In the genomic region with DNA sequence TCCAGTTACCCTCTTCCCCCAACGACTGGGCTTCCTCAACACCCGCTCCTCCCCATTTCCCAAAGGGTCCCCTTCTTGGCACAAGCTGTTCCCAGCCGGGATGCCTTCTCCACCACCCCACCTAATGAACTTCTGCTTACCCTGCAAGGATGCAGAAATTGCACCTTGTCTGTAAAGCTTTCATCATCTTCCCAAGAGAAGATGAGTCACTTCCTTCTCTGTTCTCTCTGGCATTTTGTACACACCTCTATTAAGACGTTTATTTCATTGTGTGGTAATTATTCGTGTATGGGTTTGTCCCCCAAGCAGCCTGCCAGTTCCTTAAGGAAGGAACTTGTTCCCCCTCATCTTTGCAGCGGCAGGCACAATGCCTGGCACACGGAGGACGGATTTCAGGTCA, we compare ENCODE assay signal across 1 cellular context.
TF ChIP-seq lines count a peak whose summit lies in the region.

No MANE protein-coding gene starts in this region.

TF ChIP-seq in K562, 482 proteins besides CTCF, POLR2A, EP300 and RAD21:
- TF ChIP-seq ARID4B (CRISPR knock-in tag; IDR thresholded peaks at IDR 0.05) = no peak
- TF ChIP-seq, protein P1, sequence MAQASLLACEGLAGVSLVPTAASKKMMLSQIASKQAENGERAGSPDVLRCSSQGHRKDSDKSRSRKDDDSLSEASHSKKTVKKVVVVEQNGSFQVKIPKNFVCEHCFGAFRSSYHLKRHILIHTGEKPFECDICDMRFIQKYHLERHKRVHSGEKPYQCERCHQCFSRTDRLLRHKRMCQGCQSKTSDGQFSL (CRISPR knock-in tag; IDR thresholded peaks at IDR 0.05) = no peak
- TF ChIP-seq, protein P1 (tag; IDR thresholded peaks at IDR 0.05) = no peak
- TF ChIP-seq ZEB2 (IDR thresholded peaks at IDR 0.05) = 0 out of 2 replicates have a peak, but pooled peaks have one; percentile 24
- TF ChIP-seq MTA2 (IDR thresholded peaks at IDR 0.05; ENCODE audit: low read depth) = no peak
- TF ChIP-seq ZNF699 (CRISPR knock-in tag; IDR thresholded peaks at IDR 0.05; ENCODE audit: insufficient replicate concordance) = no peak
- TF ChIP-seq ZNF232 (CRISPR knock-in tag; IDR thresholded peaks at IDR 0.05) = no peak
- TF ChIP-seq FIP1L1 (IDR thresholded peaks at IDR 0.05; ENCODE audit: low read depth, low read length, poor library complexity, severe bottlenecking) = no peak
- no peak for TF ChIP-seq SMC3 (conservative IDR thresholded peaks at IDR 0.05; ENCODE audit: insufficient read depth, low read depth, low read length)
- TF ChIP-seq MXI1 (IDR thresholded peaks at IDR 0.05; ENCODE audit: low read depth, low read length) = no peak
- TF ChIP-seq, protein P2, sequence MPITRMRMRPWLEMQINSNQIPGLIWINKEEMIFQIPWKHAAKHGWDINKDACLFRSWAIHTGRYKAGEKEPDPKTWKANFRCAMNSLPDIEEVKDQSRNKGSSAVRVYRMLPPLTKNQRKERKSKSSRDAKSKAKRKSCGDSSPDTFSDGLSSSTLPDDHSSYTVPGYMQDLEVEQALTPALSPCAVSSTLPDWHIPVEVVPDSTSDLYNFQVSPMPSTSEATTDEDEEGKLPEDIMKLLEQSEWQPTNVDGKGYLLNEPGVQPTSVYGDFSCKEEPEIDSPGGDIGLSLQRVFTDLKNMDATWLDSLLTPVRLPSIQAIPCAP (CRISPR knock-in tag; IDR thresholded peaks at IDR 0.05; ENCODE audit: borderline replicate concordance) = no peak
- TF ChIP-seq RFX1 (IDR thresholded peaks at IDR 0.05) = no peak
- TF ChIP-seq MIER1 (IDR thresholded peaks at IDR 0.05; ENCODE audit: low read depth) = no peak
- no peak for TF ChIP-seq ZNF318 (IDR thresholded peaks at IDR 0.05; ENCODE audit: borderline replicate concordance in 1 of 2, low read depth in 1 of 2)
- TF ChIP-seq FOSL1 (tag; conservative IDR thresholded peaks at IDR 0.05) = peak; percentile 79
- no peak for TF ChIP-seq CEBPB (tag; IDR thresholded peaks at IDR 0.05)
- no peak for TF ChIP-seq MTA1 (IDR thresholded peaks at IDR 0.05; ENCODE audit: borderline replicate concordance)
- no peak for TF ChIP-seq KHSRP (IDR thresholded peaks at IDR 0.05)
- TF ChIP-seq ETV1 (tag; conservative IDR thresholded peaks at IDR 0.05; ENCODE audit: low read depth) = no peak
- TF ChIP-seq ZNF589 (CRISPR knock-in tag; IDR thresholded peaks at IDR 0.05; ENCODE audit: low read depth) = 0 out of 2 replicates have a peak, but pooled peaks have one; percentile 44
- no peak for TF ChIP-seq CBFA2T2 (conservative IDR thresholded peaks at IDR 0.05)
- no peak for TF ChIP-seq ZNF785 (CRISPR knock-in tag; IDR thresholded peaks at IDR 0.05)
- peak; percentile 77 for TF ChIP-seq ATF3 (IDR thresholded peaks at IDR 0.05)
- TF ChIP-seq ATF3 (CRISPR knock-in tag; conservative IDR thresholded peaks at IDR 0.05) = no peak
- no peak for TF ChIP-seq E4F1 (CRISPR knock-in tag; IDR thresholded peaks at IDR 0.05; ENCODE audit: borderline replicate concordance)
- no peak for TF ChIP-seq ZNF121 (CRISPR knock-in tag; conservative IDR thresholded peaks at IDR 0.05)
- peak; percentile 72 for TF ChIP-seq JUND (IDR thresholded peaks at IDR 0.05; ENCODE audit: borderline replicate concordance, low read depth, low read length)
- peak; percentile 19; the same call in 1 of the 3 replicates for TF ChIP-seq JUND (tag; IDR thresholded peaks at IDR 0.05; ENCODE audit: borderline replicate concordance, low read depth, low read length)
- TF ChIP-seq ZNF586 (CRISPR knock-in tag; conservative IDR thresholded peaks at IDR 0.05) = no peak
- no peak for TF ChIP-seq ZNF445 (CRISPR knock-in tag; IDR thresholded peaks at IDR 0.05; ENCODE audit: low read depth)
- TF ChIP-seq NFE2 (IDR thresholded peaks at IDR 0.05; ENCODE audit: low read depth) = no peak
- TF ChIP-seq ILK (tag; IDR thresholded peaks at IDR 0.05; ENCODE audit: borderline replicate concordance, low read depth) = no peak
- TF ChIP-seq USF2 (CRISPR knock-in tag; IDR thresholded peaks at IDR 0.05) = no peak
- TF ChIP-seq, protein P3, sequence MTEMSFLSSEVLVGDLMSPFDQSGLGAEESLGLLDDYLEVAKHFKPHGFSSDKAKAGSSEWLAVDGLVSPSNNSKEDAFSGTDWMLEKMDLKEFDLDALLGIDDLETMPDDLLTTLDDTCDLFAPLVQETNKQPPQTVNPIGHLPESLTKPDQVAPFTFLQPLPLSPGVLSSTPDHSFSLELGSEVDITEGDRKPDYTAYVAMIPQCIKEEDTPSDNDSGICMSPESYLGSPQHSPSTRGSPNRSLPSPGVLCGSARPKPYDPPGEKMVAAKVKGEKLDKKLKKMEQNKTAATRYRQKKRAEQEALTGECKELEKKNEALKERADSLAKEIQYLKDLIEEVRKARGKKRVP (CRISPR knock-in tag; IDR thresholded peaks at IDR 0.05) = peak; percentile 84
- peak; percentile 71 to 74; a peak in 2 of 4 replicates for TF ChIP-seq TRIM24 (IDR thresholded peaks at IDR 0.05)
- no peak for TF ChIP-seq BRD9 (IDR thresholded peaks at IDR 0.05; ENCODE audit: low read depth, partially characterized antibody)
- peak; percentile 74 for TF ChIP-seq CEBPG (CRISPR knock-in tag; IDR thresholded peaks at IDR 0.05)
- peak; percentile 51 to 93 for TF ChIP-seq CEBPG (tag; conservative IDR thresholded peaks at IDR 0.05 in 1 of 2, IDR thresholded peaks at IDR 0.05 in 1 of 2)
- TF ChIP-seq ZSCAN32 (CRISPR knock-in tag; IDR thresholded peaks at IDR 0.05) = peak; percentile 66; the same call in 1 of the 2 replicates
- TF ChIP-seq NR2C2 (CRISPR knock-in tag; IDR thresholded peaks at IDR 0.05) = no peak
- no peak for TF ChIP-seq NR2C2 (tag; IDR thresholded peaks at IDR 0.05)
